ENCODE assay signal across 1 cellular context in the genomic region with DNA sequence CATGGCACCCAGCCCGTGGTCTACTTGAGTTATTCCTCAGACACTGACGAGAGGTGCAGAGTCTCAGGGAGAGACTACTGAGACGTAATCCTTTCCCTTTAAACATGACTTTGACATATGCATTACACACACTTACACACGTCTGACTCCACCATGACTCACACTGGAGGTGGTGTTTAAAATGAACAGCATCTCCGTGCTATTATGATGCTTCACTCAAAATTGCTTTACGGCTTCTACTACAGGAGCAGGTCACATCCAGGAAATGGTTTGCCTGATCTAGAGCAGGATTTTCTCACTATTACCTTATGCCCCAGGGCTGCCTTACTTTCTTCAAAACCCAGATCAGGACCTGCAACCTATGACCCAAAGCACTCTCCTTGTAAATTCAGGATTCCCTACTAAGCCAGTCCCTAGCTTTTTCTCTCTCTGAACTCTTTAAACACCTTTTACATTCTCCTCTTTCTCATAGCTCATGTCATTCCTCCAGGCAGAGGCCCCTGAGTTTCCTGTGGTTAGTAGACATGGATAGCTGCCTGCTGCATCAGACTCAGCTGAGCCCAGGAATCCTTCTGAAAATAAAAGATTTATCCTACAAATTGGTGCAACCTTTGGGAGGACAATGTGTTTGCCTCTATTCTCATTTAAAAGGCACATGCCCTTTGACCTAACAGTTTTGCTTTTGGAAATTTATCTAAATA.
TF ChIP-seq lines count a peak whose summit lies in the region.

No MANE protein-coding gene starts in this region.

TF ChIP-seq in A549, 52 proteins besides CTCF, POLR2A, EP300 and RAD21 (continued from another document):
- TF ChIP-seq FOSL2 (IDR thresholded peaks at IDR 0.05): no peak
- TF ChIP-seq FOSL2 (CRISPR knock-in tag; IDR thresholded peaks at IDR 0.05): 0 out of 2 replicates have a peak, but pooled peaks have one; percentile 35
- no peak for TF ChIP-seq HDAC2 (IDR thresholded peaks at IDR 0.05)
- no peak for TF ChIP-seq RNF2 (IDR thresholded peaks at IDR 0.05; ENCODE audit: borderline replicate concordance, low read depth)
